Comparison of ENCODE assay signal across 1 cellular context in the genomic region with DNA sequence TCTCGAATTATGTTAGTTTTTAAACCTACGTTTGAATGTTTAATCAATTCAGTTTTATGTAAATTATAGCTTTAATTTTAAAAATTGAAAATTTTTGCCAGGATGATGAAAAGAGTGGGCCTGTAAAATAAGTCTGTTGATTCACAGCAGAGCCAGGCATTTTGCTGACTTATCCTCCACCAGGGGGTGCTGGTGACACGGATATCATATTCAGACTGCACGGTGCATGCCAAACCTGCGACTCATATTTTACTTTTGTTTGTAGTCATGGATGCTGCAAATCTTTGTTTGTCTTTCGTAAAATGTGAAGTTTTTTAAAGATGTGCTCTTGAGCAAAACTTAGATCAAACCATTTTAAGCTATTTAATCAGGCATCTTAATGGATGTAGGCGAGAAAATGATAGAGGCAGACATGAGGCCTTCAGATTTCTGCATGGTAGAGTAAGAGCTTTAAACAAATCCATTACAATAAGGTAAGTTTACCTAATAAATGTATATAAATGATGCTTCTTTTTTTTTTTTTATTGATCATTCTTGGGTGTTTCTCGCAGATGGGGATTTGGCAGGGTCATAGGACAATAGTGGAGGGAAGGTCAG.
TF ChIP-seq lines count a peak whose summit lies in the region.

No MANE protein-coding gene starts in this region.

TF ChIP-seq in GM23338, 12 proteins besides CTCF, POLR2A, EP300 and RAD21 (continued from another document):
- TF ChIP-seq, protein P1, sequence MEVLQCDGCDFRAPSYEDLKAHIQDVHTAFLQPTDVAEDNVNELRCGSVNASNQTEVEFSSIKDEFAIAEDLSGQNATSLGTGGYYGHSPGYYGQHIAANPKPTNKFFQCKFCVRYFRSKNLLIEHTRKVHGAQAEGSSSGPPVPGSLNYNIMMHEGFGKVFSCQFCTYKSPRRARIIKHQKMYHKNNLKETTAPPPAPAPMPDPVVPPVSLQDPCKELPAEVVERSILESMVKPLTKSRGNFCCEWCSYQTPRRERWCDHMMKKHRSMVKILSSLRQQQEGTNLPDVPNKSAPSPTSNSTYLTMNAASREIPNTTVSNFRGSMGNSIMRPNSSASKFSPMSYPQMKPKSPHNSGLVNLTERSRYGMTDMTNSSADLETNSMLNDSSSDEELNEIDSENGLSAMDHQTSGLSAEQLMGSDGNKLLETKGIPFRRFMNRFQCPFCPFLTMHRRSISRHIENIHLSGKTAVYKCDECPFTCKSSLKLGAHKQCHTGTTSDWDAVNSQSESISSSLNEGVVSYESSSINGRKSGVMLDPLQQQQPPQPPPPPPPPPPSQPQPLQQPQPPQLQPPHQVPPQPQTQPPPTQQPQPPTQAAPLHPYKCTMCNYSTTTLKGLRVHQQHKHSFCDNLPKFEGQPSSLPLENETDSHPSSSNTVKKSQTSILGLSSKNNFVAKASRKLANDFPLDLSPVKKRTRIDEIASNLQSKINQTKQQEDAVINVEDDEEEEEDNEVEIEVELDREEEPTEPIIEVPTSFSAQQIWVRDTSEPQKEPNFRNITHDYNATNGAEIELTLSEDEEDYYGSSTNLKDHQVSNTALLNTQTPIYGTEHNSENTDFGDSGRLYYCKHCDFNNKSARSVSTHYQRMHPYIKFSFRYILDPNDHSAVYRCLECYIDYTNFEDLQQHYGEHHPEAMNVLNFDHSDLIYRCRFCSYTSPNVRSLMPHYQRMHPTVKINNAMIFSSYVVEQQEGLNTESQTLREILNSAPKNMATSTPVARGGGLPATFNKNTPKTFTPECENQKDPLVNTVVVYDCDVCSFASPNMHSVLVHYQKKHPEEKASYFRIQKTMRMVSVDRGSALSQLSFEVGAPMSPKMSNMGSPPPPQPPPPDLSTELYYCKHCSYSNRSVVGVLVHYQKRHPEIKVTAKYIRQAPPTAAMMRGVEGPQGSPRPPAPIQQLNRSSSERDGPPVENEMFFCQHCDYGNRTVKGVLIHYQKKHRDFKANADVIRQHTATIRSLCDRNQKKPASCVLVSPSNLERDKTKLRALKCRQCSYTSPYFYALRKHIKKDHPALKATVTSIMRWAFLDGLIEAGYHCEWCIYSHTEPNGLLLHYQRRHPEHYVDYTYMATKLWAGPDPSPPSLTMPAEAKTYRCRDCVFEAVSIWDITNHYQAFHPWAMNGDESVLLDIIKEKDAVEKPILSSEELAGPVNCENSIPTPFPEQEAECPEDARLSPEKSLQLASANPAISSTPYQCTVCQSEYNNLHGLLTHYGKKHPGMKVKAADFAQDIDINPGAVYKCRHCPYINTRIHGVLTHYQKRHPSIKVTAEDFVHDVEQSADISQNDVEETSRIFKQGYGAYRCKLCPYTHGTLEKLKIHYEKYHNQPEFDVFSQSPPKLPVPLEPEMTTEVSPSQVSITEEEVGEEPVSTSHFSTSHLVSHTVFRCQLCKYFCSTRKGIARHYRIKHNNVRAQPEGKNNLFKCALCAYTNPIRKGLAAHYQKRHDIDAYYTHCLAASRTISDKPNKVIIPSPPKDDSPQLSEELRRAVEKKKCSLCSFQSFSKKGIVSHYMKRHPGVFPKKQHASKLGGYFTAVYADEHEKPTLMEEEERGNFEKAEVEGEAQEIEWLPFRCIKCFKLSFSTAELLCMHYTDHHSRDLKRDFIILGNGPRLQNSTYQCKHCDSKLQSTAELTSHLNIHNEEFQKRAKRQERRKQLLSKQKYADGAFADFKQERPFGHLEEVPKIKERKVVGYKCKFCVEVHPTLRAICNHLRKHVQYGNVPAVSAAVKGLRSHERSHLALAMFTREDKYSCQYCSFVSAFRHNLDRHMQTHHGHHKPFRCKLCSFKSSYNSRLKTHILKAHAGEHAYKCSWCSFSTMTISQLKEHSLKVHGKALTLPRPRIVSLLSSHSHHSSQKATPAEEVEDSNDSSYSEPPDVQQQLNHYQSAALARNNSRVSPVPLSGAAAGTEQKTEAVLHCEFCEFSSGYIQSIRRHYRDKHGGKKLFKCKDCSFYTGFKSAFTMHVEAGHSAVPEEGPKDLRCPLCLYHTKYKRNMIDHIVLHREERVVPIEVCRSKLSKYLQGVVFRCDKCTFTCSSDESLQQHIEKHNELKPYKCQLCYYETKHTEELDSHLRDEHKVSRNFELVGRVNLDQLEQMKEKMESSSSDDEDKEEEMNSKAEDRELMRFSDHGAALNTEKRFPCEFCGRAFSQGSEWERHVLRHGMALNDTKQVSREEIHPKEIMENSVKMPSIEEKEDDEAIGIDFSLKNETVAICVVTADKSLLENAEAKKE (CRISPR knock-in tag; IDR thresholded peaks at IDR 0.05): no peak
- TF ChIP-seq ZNF114 (CRISPR knock-in tag; IDR thresholded peaks at IDR 0.05): no peak
